ENCODE assay signal across 12 cellular contexts in the genomic region with DNA sequence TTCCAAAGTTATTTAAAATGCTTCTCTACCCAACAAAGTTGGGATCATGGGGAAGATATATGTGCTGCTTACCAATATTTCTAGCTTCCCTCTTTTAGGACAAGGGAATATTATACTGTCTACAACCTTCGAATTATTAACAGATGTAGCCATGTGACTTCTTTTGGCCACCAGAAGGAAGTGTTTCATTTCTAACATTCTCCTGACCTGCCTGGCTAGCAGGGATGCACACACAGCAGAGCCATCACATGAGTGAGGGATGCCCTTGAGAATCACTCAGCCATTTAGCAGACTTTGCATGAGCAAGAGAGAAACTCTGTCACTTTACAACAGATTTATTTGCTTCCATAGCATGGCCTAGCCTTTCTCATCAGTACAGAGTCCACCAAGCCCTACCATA.
DNase-seq lines count a peak whose midpoint lies in the region; ATAC-seq lines count a peak whose summit lies in the region.
"Had no signal": no experiment of that assay in that cellular context is flagged by ENCODE, and none has a peak within 500 bp of the region (broad histone marks: within the 10 kb centered on the region; RNA-seq: fewer than 3 reads in every experiment).

No MANE protein-coding gene starts in this region.

- ATAC-seq in GM18909 (IDR thresholded peaks at IDR 0.05; ENCODE audit: poor library complexity, unreplicated experiment) (peak; percentile 39), GM21825 (IDR thresholded peaks at IDR 0.05; ENCODE audit: unreplicated experiment) (peak; percentile 37), HG03354 (IDR thresholded peaks at IDR 0.05; ENCODE audit: poor library complexity, severe bottlenecking, unreplicated experiment) (peak; percentile 26)
- ATAC-seq: effector memory CD8-positive, alpha-beta T cell; T-helper 17 cell had no signal

- DNase-seq in renal cortical epithelial cell (ENCODE audit: low read depth) (peak; percentile 50), mesenteric fat pad (ENCODE audit: low spot score) (no peak), ureter (ENCODE audit: low spot score) (no peak)
- no peak for DNase-seq in activated CD8-positive, alpha-beta memory T cell treated with anti-CD3 and anti-CD28 coated beads, Interleukin-2, amount 50 U/mL, for 4 hours
- DNase-seq: amygdala; DMS153; effector memory CD8-positive, alpha-beta T cell; NCI-H748 treated with DMSO at 0.1 percent for 48 hours; T-helper 17 cell had no signal
